Comparison of ENCODE assay signal across 1 cellular context in the genomic region with DNA sequence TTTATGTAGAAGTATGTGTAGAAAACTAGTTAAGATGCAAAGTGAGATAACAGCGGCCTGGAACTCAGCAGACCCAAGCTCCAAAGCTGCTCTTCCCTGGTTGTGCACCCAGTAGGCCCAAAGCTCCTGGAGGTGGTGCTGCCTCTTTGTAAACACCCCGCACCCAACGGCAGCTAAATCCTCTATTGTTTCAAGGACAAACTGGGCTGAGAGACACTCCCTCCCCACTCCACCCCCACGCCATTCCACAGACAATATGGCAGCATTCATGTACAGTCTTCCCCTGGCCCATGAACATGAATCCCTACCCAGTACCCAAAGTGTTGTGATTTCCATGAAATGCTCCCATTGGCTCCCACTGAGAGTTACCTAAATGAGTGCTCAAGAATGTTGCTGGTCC.
TF ChIP-seq lines count a peak whose summit lies in the region.

No MANE protein-coding gene starts in this region.

TF ChIP-seq in GM23338, 12 proteins besides CTCF, POLR2A, EP300 and RAD21 (continued from another document):
- TF ChIP-seq ZNF462 (CRISPR knock-in tag; IDR thresholded peaks at IDR 0.05): no peak
- no peak for TF ChIP-seq ZNF331 (CRISPR knock-in tag; IDR thresholded peaks at IDR 0.05; ENCODE audit: low read depth)
- no peak for TF ChIP-seq REST (IDR thresholded peaks at IDR 0.05; ENCODE audit: unreplicated experiment)
